1 cellular context compared by ENCODE assay signal in genomic region chr2:148933456-148933855, GRCh38.
TF ChIP-seq lines count a peak whose summit lies in the region.

No MANE protein-coding gene starts in this region.

TF ChIP-seq in HepG2, 621 proteins besides CTCF, POLR2A, EP300 and RAD21:
- TF ChIP-seq ZNF282 (IDR thresholded peaks at IDR 0.05; ENCODE audit: partially characterized antibody) (peak; percentile 19), IRF9 (CRISPR knock-in tag; IDR thresholded peaks at IDR 0.05; ENCODE audit: borderline replicate concordance) (no peak), LCORL (IDR thresholded peaks at IDR 0.05) (peak; percentile 43; the same call in 1 of the 2 replicates), LCORL (CRISPR knock-in tag; IDR thresholded peaks at IDR 0.05) (no peak), MLLT10 (CRISPR knock-in tag; IDR thresholded peaks at IDR 0.05) (no peak), PRMT3 (CRISPR knock-in tag; IDR thresholded peaks at IDR 0.05; ENCODE audit: borderline replicate concordance, low read depth) (no peak), IKZF1 (IDR thresholded peaks at IDR 0.05) (peak; percentile 42; the same call in 1 of the 2 replicates), ZNF652 (CRISPR knock-in tag; IDR thresholded peaks at IDR 0.05; ENCODE audit: borderline replicate concordance, low read depth) (no peak), CREB1 (IDR thresholded peaks at IDR 0.05) (peak; percentile 77), CREB1 (CRISPR knock-in tag; IDR thresholded peaks at IDR 0.05) (no peak), FOSL1 (CRISPR knock-in tag; IDR thresholded peaks at IDR 0.05; ENCODE audit: borderline replicate concordance) (no peak), JUND (CRISPR knock-in tag; IDR thresholded peaks at IDR 0.05) (no peak)
TF ChIP-seq in HepG2: peak in this region for 4.
